Comparison of ENCODE assay signal across 2 cellular contexts in the genomic region with DNA sequence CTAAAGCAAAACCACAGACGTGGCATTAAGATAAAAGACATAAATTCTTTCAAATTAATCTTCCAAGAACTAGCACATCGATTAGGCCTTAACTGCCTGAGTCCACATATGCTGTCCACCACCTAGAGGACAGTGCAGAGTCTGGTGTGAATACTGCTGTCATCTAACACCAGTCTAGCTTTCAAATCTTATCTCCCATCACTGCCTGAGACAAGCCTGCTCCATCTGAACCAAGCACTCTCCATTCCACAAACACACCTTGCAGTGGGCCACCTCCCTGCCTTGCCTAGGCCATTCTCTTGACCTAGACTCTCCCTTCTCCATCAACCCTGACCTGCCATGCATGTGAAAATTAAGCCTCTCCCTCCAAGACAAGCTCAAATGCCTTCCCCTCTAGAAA.
TF ChIP-seq lines count a peak whose summit lies in the region.

No MANE protein-coding gene starts in this region.

TF ChIP-seq in SK-N-SH treated with all-trans-retinoic acid at 6 μM for 48 hours, 23 proteins besides CTCF, POLR2A, EP300 and RAD21 (continued from another document):
- TF ChIP-seq SNAI2 (CRISPR knock-in tag; IDR thresholded peaks at IDR 0.05) (no peak), RARB (CRISPR knock-in tag; IDR thresholded peaks at IDR 0.05) (no peak), TOX (CRISPR knock-in tag; IDR thresholded peaks at IDR 0.05; ENCODE audit: borderline replicate concordance) (no peak), PPARA (CRISPR knock-in tag; IDR thresholded peaks at IDR 0.05; ENCODE audit: borderline replicate concordance) (no peak), BACH2 (CRISPR knock-in tag; IDR thresholded peaks at IDR 0.05; ENCODE audit: borderline replicate concordance) (no peak), TCF4 (CRISPR knock-in tag; IDR thresholded peaks at IDR 0.05; ENCODE audit: borderline replicate concordance) (no peak), ESRRG (CRISPR knock-in tag; IDR thresholded peaks at IDR 0.05) (no peak), ISL1 (CRISPR knock-in tag; IDR thresholded peaks at IDR 0.05) (no peak)

TF ChIP-seq in GM23338, 12 proteins besides CTCF, POLR2A, EP300 and RAD21 (continued from another document):
- TF ChIP-seq ZNF462 (CRISPR knock-in tag; IDR thresholded peaks at IDR 0.05) (no peak), EZH2phosphoT487 (IDR thresholded peaks at IDR 0.05; ENCODE audit: unreplicated experiment) (no peak), EZH2 (IDR thresholded peaks at IDR 0.05; ENCODE audit: low read depth, unreplicated experiment) (no peak), JUNB (IDR thresholded peaks at IDR 0.05; ENCODE audit: unreplicated experiment) (no peak), CREB1 (CRISPR knock-in tag; IDR thresholded peaks at IDR 0.05; ENCODE audit: low read depth) (no peak), NANOG (IDR thresholded peaks at IDR 0.05; ENCODE audit: borderline replicate concordance) (no peak), ZNF114 (CRISPR knock-in tag; IDR thresholded peaks at IDR 0.05) (no peak), POLR2AphosphoS5 (IDR thresholded peaks at IDR 0.05; ENCODE audit: low read depth) (no peak), ZNF331 (CRISPR knock-in tag; IDR thresholded peaks at IDR 0.05; ENCODE audit: low read depth) (no peak)
- TF ChIP-seq, protein P1, sequence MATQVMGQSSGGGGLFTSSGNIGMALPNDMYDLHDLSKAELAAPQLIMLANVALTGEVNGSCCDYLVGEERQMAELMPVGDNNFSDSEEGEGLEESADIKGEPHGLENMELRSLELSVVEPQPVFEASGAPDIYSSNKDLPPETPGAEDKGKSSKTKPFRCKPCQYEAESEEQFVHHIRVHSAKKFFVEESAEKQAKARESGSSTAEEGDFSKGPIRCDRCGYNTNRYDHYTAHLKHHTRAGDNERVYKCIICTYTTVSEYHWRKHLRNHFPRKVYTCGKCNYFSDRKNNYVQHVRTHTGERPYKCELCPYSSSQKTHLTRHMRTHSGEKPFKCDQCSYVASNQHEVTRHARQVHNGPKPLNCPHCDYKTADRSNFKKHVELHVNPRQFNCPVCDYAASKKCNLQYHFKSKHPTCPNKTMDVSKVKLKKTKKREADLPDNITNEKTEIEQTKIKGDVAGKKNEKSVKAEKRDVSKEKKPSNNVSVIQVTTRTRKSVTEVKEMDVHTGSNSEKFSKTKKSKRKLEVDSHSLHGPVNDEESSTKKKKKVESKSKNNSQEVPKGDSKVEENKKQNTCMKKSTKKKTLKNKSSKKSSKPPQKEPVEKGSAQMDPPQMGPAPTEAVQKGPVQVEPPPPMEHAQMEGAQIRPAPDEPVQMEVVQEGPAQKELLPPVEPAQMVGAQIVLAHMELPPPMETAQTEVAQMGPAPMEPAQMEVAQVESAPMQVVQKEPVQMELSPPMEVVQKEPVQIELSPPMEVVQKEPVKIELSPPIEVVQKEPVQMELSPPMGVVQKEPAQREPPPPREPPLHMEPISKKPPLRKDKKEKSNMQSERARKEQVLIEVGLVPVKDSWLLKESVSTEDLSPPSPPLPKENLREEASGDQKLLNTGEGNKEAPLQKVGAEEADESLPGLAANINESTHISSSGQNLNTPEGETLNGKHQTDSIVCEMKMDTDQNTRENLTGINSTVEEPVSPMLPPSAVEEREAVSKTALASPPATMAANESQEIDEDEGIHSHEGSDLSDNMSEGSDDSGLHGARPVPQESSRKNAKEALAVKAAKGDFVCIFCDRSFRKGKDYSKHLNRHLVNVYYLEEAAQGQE (IDR thresholded peaks at IDR 0.05; ENCODE audit: unreplicated experiment) = no peak
